Comparison of ENCODE assay signal across 21 cellular contexts in the genomic region with DNA sequence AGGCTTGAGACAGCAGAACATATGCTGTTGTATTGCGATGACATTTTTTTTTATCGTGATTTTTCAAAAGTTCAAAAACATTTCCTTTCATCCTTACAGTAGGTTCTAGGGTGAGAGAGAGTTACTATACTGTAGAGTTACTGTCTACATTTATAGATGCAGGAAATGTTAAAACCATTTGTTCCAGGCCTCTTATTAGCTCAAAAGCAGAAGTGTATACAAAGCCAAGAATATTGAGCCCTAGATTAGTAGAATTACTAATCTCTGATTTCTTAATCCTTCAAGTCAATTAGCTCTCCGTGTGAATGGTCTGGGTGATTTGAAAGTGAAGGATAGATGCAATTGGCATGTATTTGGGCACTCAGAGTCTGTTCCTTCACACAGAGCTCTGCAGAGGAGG.
"Had no signal": no experiment of that assay in that cellular context is flagged by ENCODE, and none has a peak within 500 bp of the region (broad histone marks: within the 10 kb centered on the region; RNA-seq: fewer than 3 reads in every experiment).

No MANE protein-coding gene starts in this region.

- H3K9me3 Mint-ChIP-seq: activated CD4-positive, alpha-beta memory T cell treated with anti-CD3 and anti-CD28 coated beads, Interleukin-2, amount 10 ng/mL, durations not matched to agents 7 days and 5 days; central memory CD8-positive, alpha-beta T cell had no signal

- H3K27ac Mint-ChIP-seq: activated CD4-positive, alpha-beta memory T cell treated with anti-CD3 and anti-CD28 coated beads, Interleukin-2, amount 10 ng/mL, durations not matched to agents 7 days and 5 days; activated CD8-positive, alpha-beta memory T cell treated with anti-CD3 and anti-CD28 coated beads, Interleukin-2, amount 10 ng/mL, durations not matched to agents 7 days and 5 days; T-helper 2 cell treated with Interferon-gamma antibody and Interleukin-4, amounts not matched to agents 5 μg/mL and 100 μg/mL, for 36 hours had no signal

- H3K4me3 ChIP-seq: colonic mucosa, lung, pancreas, right lobe of liver, smooth muscle cell, thoracic aorta, upper lobe of left lung had no signal

- H3K4me1 Mint-ChIP-seq: activated CD4-positive, alpha-beta memory T cell treated with anti-CD3 and anti-CD28 coated beads, Interleukin-2, amount 10 ng/mL, durations not matched to agents 7 days and 5 days had no signal

- H3K27me3 ChIP-seq: colonic mucosa, neutrophil, pancreas, right lobe of liver, upper lobe of left lung had no signal

- H3K27me3 Mint-ChIP-seq: activated CD4-positive, alpha-beta memory T cell treated with anti-CD3 and anti-CD28 coated beads, Interleukin-2, amount 10 ng/mL, durations not matched to agents 7 days and 5 days; activated CD8-positive, alpha-beta memory T cell treated with anti-CD3 and anti-CD28 coated beads, Interleukin-2, amount 10 ng/mL, durations not matched to agents 7 days and 5 days; central memory CD8-positive, alpha-beta T cell had no signal

- H3K9me3 ChIP-seq: colonic mucosa, neutrophil, pancreas, right lobe of liver, thoracic aorta, upper lobe of left lung had no signal

- H3K4me1 ChIP-seq: colonic mucosa, pancreas had no signal

- H3K4me3 Mint-ChIP-seq: activated CD4-positive, alpha-beta memory T cell treated with anti-CD3 and anti-CD28 coated beads, Interleukin-2, amount 10 ng/mL, durations not matched to agents 7 days and 5 days; activated CD8-positive, alpha-beta memory T cell treated with anti-CD3 and anti-CD28 coated beads, Interleukin-2, amount 10 ng/mL, durations not matched to agents 7 days and 5 days; central memory CD8-positive, alpha-beta T cell; T-helper 2 cell treated with Interferon-gamma antibody and Interleukin-4, amounts not matched to agents 5 μg/mL and 100 μg/mL, for 36 hours had no signal

- DNase-seq: activated CD4-positive, alpha-beta memory T cell treated with anti-CD3 and anti-CD28 coated beads, Interleukin-2, amount 10 ng/mL, durations not matched to agents 7 days and 5 days; activated CD4-positive, alpha-beta T cell treated with anti-CD3 and anti-CD28 coated beads for 48 hours; activated CD4-positive, CD25-positive, alpha-beta regulatory T cell; activated CD8-positive, alpha-beta memory T cell treated with anti-CD3 and anti-CD28 coated beads, Interleukin-2, amount 10 ng/mL, durations not matched to agents 7 days and 5 days; activated naive CD4-positive, alpha-beta T cell; aorta; colonic mucosa; foreskin melanocyte; head of caudate nucleus; kidney; pancreas; right lobe of liver; stimulated activated CD4-positive, alpha-beta T cell treated with anti-CD3 and anti-CD28 coated beads, Interleukin-4, amount 100 ng/mL, for 1 hour; upper lobe of left lung had no signal

- H3K36me3 ChIP-seq: colonic mucosa, neutrophil, pancreas, right lobe of liver, thoracic aorta, upper lobe of left lung had no signal

- ATAC-seq: activated CD8-positive, alpha-beta memory T cell treated with anti-CD3 and anti-CD28 coated beads, Interleukin-2, amount 10 ng/mL, durations not matched to agents 7 days and 5 days; left lobe of liver; pancreas; right lobe of liver had no signal

- H3K27ac ChIP-seq: colonic mucosa, neutrophil, pancreas, right lobe of liver, thoracic aorta, upper lobe of left lung had no signal
